2 cellular contexts compared by ENCODE assay signal in the genomic region with DNA sequence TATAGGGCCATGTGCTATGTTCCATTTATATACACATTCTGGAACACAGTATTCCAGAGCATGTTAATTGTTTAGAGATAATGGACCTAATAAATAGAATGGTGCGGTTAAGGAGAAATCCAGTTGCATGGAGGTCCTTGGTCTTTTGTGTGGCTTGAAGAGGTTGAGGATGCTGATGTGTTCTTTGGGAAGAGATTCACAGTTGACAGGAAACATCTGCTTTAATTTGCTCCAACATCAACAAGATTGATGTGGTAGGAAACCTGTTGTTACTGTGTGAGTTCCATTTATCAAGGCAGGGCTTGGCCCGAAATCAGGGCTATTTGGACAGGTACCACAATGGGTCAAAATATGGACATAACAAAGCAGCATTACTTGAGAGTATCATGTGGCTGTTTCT. TPM values are rescaled to one million over a fixed set of nuclear protein-coding genes. Genes with fewer than 3 reads are reported as not detected.
"Had no signal": no experiment of that assay in that cellular context is flagged by ENCODE, and none has a peak within 500 bp of the region (broad histone marks: within the 10 kb centered on the region; RNA-seq: fewer than 3 reads in every experiment).

No MANE protein-coding gene starts in this region.

RNA-seq across cellular contexts. Expression of a gene that starts 56.3 kb away (rescaled TPM):
- total RNA-seq: foreskin keratinocyte had no signal
- polyA plus RNA-seq: foreskin keratinocyte; naive thymus-derived CD4-positive, alpha-beta T cell had no signal
